In genomic region chr9:99465231-99465891, GRCh38 we compare ENCODE assay signal across 15 cellular contexts.
A peak's percentile ranks its signal among the peaks of the same experiment; 100 is the strongest.
DNase-seq lines count a peak whose midpoint lies in the region; ATAC-seq and TF ChIP-seq lines count a peak whose summit lies in the region.
"Had no signal": no experiment of that assay in that cellular context is flagged by ENCODE, and none has a peak within 500 bp of the region (broad histone marks: within the 10 kb centered on the region; RNA-seq: fewer than 3 reads in every experiment).

No MANE protein-coding gene starts in this region.

- H3K36me3 Mint-ChIP-seq in mesothelial cell of epicardium = no peaks in the 10 kb centered on the region
- no peaks in the 10 kb centered on the region for H3K36me3 Mint-ChIP-seq in naive thymus-derived CD8-positive, alpha-beta T cell

- no peaks in the 10 kb centered on the region for H3K27me3 Mint-ChIP-seq in mesothelial cell of epicardium (ENCODE audit: low read depth)
- H3K27me3 Mint-ChIP-seq in naive thymus-derived CD8-positive, alpha-beta T cell = peaks cover 0 to 12% (median 3%) of the 10 kb centered on the region in 5 donors

- H3K9ac ChIP-seq in mammary epithelial cell (ENCODE audit: insufficient read depth, low read length) = no peak overlapping the region

- H3K4me3 Mint-ChIP-seq in mesothelial cell of epicardium = no peak overlapping the region
- no peak overlapping the region for H3K4me3 Mint-ChIP-seq in naive thymus-derived CD8-positive, alpha-beta T cell

- no peaks in the 10 kb centered on the region for H3K36me3 ChIP-seq in breast epithelium
- H3K36me3 ChIP-seq in mammary epithelial cell (ENCODE audit: insufficient read depth, low read length) = no peaks in the 10 kb centered on the region
- no peaks in the 10 kb centered on the region for H3K36me3 ChIP-seq in aorta (ENCODE audit: control insufficient read depth in 1 of 2, insufficient read depth in 2 of 2, low read length in 1 of 2)
- H3K36me3 ChIP-seq in body of pancreas (replicated peaks in 1 of 2; ENCODE audit: insufficient read depth in 1 of 2, low read depth in 2 of 2) = no peaks in the 10 kb centered on the region
- H3K36me3 ChIP-seq: prostate gland had no signal

- H3K4me2 ChIP-seq in mammary epithelial cell (ENCODE audit: insufficient read depth, low read depth, low read length) = no peak overlapping the region

- no peaks in the 10 kb centered on the region for H3K79me2 ChIP-seq in mammary epithelial cell (ENCODE audit: insufficient read depth, low read length)

- TF ChIP-seq POLR2A in breast epithelium (IDR thresholded peaks at IDR 0.05) (no peak), body of pancreas (IDR thresholded peaks at IDR 0.05) (no peak)

- no peak overlapping the region for H2AFZ ChIP-seq in mammary epithelial cell (ENCODE audit: low read depth, low read length)

- peak overlapping the region; percentile 21 to 48 for H3K27ac ChIP-seq in breast epithelium
- H3K27ac ChIP-seq in mammary epithelial cell (ENCODE audit: insufficient read depth, low read depth, low read length) = no peak overlapping the region
- H3K27ac ChIP-seq in aorta (ENCODE audit: low read depth in 1 of 2, low read length in 2 of 2) = peak overlapping the region in 1 of 2 donors; percentile 70
- H3K27ac ChIP-seq in body of pancreas = no peak overlapping the region
- H3K27ac ChIP-seq: prostate gland had no signal

- POLR2A ChIA-PET in naive thymus-derived CD8-positive, alpha-beta T cell (lab: Charles Lee) = no interaction called here

- CTCF ChIA-PET in mammary epithelial cell (lab: Charles Lee; ENCODE audit: low non-redundant PET) = no interaction called here

- TF ChIP-seq CTCF in breast epithelium (IDR thresholded peaks at IDR 0.05) (no peak), mammary epithelial cell (conservative IDR thresholded peaks at IDR 0.05 in 1 of 2, IDR thresholded peaks at IDR 0.05 in 1 of 2; ENCODE audit: extremely low read depth in 1 of 2, insufficient read depth in 1 of 2, low read depth in 1 of 2, low read length in 2 of 2) (no peak), mesothelial cell of epicardium (IDR thresholded peaks at IDR 0.05; ENCODE audit: unreplicated experiment) (no peak), body of pancreas (IDR thresholded peaks at IDR 0.05) (no peak)

- ATAC-seq in aorta (ENCODE audit: low FRiP score) (peak; percentile 76), HG03571 (IDR thresholded peaks at IDR 0.05; ENCODE audit: unreplicated experiment) (no peak), body of pancreas (no peak)
- ATAC-seq in naive thymus-derived CD8-positive, alpha-beta T cell = no peak

- H3K9me3 Mint-ChIP-seq in mesothelial cell of epicardium = peaks cover 8% of the 10 kb centered on the region
- H3K9me3 Mint-ChIP-seq in naive thymus-derived CD8-positive, alpha-beta T cell = peaks cover 0 to 7% (median 0%) of the 10 kb centered on the region in 9 donors

- H3K9me3 ChIP-seq in breast epithelium (no peaks in the 10 kb centered on the region), mammary epithelial cell (replicated peaks; ENCODE audit: insufficient read depth, low read length) (no peaks in the 10 kb centered on the region), aorta (ENCODE audit: control insufficient read depth, low read length) (peaks cover 2% of the 10 kb centered on the region), body of pancreas (no peaks in the 10 kb centered on the region)
- H3K9me3 ChIP-seq: prostate gland had no signal

- dilution Hi-C loops in mammary epithelial cell (cut with HindIII; ENCODE audit: low sequenced_read_pairs) = no loop called here

- in situ Hi-C loops in mammary epithelial cell (cut with MboI; ENCODE audit: low sequenced_read_pairs in 2 of 2) = loop anchor here in 1 of 2 donors (25.0 kb wide), 1 partner anchor 1153 kb away; no protein-coding TSS in a partner anchor

- no peaks in the 10 kb centered on the region for H4K20me1 ChIP-seq in mammary epithelial cell (ENCODE audit: insufficient read depth, low read length)

- H3K27me3 ChIP-seq in breast epithelium (no peaks in the 10 kb centered on the region), mammary epithelial cell (ENCODE audit: insufficient read depth, low read length) (no peaks in the 10 kb centered on the region), aorta (ENCODE audit: control insufficient read depth in 1 of 2, insufficient read depth in 2 of 2, low read length in 1 of 2) (no peaks in the 10 kb centered on the region), body of pancreas (no peaks in the 10 kb centered on the region)

- WGBS in mammary epithelial cell (ENCODE audit: low coverage, missing lambda C conversion rate) = 13% methylated on average over 7 of the region's 7 CpGs
- 9 to 20% methylated on average over 7 of the region's 7 CpGs for WGBS in aorta, 2 donors
- 67 to 80% methylated on average over 7 of the region's 7 CpGs for WGBS in body of pancreas, 2 donors

- peak overlapping the region; percentile 77 for H3K27ac Mint-ChIP-seq in mesothelial cell of epicardium
- H3K27ac Mint-ChIP-seq in naive thymus-derived CD8-positive, alpha-beta T cell = peak overlapping the region in 1 of 10 donors; percentile 51

- BruUV-seq in mammary epithelial cell (replicated peaks; lab: Mats Ljungman, UMichigan) = no TSS peak

- DNase-seq in breast epithelium (ENCODE audit: low spot score in 2 of 2) (no peak), mammary epithelial cell (no peak), anterior cingulate cortex (lab: John Stamatoyannopoulos, UW) (peak in 43 of 58 donors; percentile 8 to 83 (median 44)), mesothelial cell of epicardium (ENCODE audit: low spot score in 2 of 2, unreplicated experiment in 2 of 2) (no peak), aorta (peak in 1 of 2 donors; percentile 79), body of pancreas (no peak)
- DNase-seq in naive thymus-derived CD8-positive, alpha-beta T cell = no peak
- DNase-seq: 8988T; effector memory CD4-positive, alpha-beta T cell; glutamatergic neuron; NCI-H2029; RPMI8226; stimulated activated CD4-positive, alpha-beta T cell treated with anti-CD3 and anti-CD28 coated beads, Interleukin-4, amount 100 ng/mL, for 1 hour had no signal

- no peaks in the 10 kb centered on the region for H3K4me1 ChIP-seq in breast epithelium
- H3K4me1 ChIP-seq in mammary epithelial cell (ENCODE audit: insufficient read depth, low read length) = no peaks in the 10 kb centered on the region
- peaks cover 0 to 7% of the 10 kb centered on the region in 2 donors for H3K4me1 ChIP-seq in aorta (ENCODE audit: control insufficient read depth in 1 of 2, insufficient read depth in 2 of 2, low read length in 2 of 2)
- H3K4me1 ChIP-seq in body of pancreas = no peaks in the 10 kb centered on the region
- H3K4me1 ChIP-seq: prostate gland had no signal

- intact Hi-C loops in breast epithelium (cut with DNase I; ENCODE audit: low total_unique reads) (no loop called here), mammary epithelial cell (cut with micrococcal nuclease) (no loop called here), aorta (cut with DNase I) (loop anchor here in 1 of 2 donors (5.0 to 10.0 kb wide), 2 partner anchors 33 to 101 kb away; no protein-coding TSS in a partner anchor), body of pancreas (cut with DNase I) (no loop called here)

- H3K4me3 ChIP-seq in breast epithelium = no peak overlapping the region
- H3K4me3 ChIP-seq in mammary epithelial cell (replicated peaks in 1 of 3; ENCODE audit: insufficient read depth in 1 of 3, low read depth in 2 of 3, low read length in 3 of 3) = no peak overlapping the region
- H3K4me3 ChIP-seq in aorta (ENCODE audit: low read length in 2 of 2) = no peak overlapping the region
- no peak overlapping the region for H3K4me3 ChIP-seq in body of pancreas
- H3K4me3 ChIP-seq: prostate gland had no signal

- peaks cover 14% of the 10 kb centered on the region for H3K4me1 Mint-ChIP-seq in mesothelial cell of epicardium
- no peaks in the 10 kb centered on the region for H3K4me1 Mint-ChIP-seq in naive thymus-derived CD8-positive, alpha-beta T cell

Comparison
In these comparisons a context has a peak if more than half of its experiments do, and no peak if none do; other contexts are left out.
1. H3K27ac ChIP-seq: peak in breast epithelium (2 of 2); none in mammary epithelial cell (single experiment) and body of pancreas (0 of 4).
2. DNase-seq: peak in anterior cingulate cortex (43 of 58); none in breast epithelium (0 of 2), mammary epithelial cell (single experiment), mesothelial cell of epicardium (0 of 2), body of pancreas (0 of 4) and naive thymus-derived CD8-positive, alpha-beta T cell (0 of 10).